8 cellular contexts compared by ENCODE assay signal in the genomic region with DNA sequence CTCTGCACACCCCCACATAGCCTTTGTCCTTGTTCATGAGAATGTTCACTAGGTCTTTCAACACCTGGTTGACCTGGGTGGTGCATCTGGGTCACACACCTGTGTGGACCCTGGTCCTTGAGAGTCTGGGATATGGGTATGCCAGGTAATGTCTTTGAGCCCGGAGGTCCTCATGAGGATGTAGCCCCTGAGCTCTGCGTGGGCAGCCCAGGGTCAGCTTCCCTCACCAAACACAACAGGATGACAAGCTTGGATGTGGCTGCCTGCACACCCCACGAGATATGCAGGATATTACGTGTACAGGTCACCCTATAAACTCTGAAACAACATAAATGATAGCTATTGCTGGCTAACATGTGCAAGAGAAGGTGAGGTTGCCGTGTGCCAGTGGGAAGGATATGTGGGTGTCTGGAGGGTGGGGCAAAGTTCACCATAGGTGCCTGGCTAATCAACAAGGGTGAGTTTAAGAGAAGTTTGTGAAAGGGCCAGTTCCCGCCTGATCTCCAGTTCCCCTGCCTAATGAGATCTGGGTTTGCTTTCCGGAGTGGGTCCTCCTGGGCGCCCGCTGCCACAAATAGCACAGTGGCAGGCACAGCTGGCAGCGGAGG. TPM values are rescaled to one million over a fixed set of nuclear protein-coding genes. Genes with fewer than 3 reads are reported as not detected.
DNase-seq lines count a peak whose midpoint lies in the region; ATAC-seq and TF ChIP-seq lines count a peak whose summit lies in the region.

No MANE protein-coding gene starts in this region.

- H3K27ac ChIP-seq in lower lobe of right lung = peak overlapping the region; percentile 87
- H3K27ac ChIP-seq in thymus (ENCODE audit: low read depth) = peak overlapping the region; percentile 68

- H3K4me3 ChIP-seq in astrocyte of the cerebellum (ENCODE audit: low read depth, low read length) (peak overlapping the region; percentile 51), lower lobe of right lung (peak overlapping the region; percentile 95), thymus (ENCODE audit: low read length) (peak overlapping the region; percentile 87)

- no peak for TF ChIP-seq CTCF in astrocyte of the cerebellum (IDR thresholded peaks at IDR 0.05; ENCODE audit: low read depth, low read length, missing control alignments)
- no peak for TF ChIP-seq CTCF in lower lobe of right lung (IDR thresholded peaks at IDR 0.05)

- H3K4me1 ChIP-seq in lower lobe of right lung (peaks cover 29% of the 10 kb centered on the region), thymus (ENCODE audit: control insufficient read depth, insufficient read depth, low read length) (peaks cover 14% of the 10 kb centered on the region)

- intact Hi-C loops in lower lobe of right lung (cut with DNase I) = no loop called here

- ATAC-seq in lower lobe of right lung (no peak), HG03432 (IDR thresholded peaks at IDR 0.05; ENCODE audit: unreplicated experiment) (no peak)

- WGBS in thymus = 24% methylated on average over 10 of the region's 10 CpGs

- no peaks in the 10 kb centered on the region for H3K9me3 ChIP-seq in lower lobe of right lung
- H3K9me3 ChIP-seq in thymus (ENCODE audit: control insufficient read depth) = no peaks in the 10 kb centered on the region

- peak; percentile 19 for DNase-seq in activated T-cell treated with anti-CD3 and anti-CD28 coated beads for 4 hours
- no peak for DNase-seq in activated T-cell treated with anti-CD3 and anti-CD28 coated beads, Interleukin-2, amount 50 U/mL, for 48 hours
- DNase-seq in astrocyte of the cerebellum (ENCODE audit: low read depth) = no peak
- no peak for DNase-seq in lower lobe of right lung
- DNase-seq in NCI-H2227 (lab: John Stamatoyannopoulos, UW; ENCODE audit: unreplicated experiment) = no peak
- DNase-seq in Kasumi-1 (lab: John Stamatoyannopoulos, UW) = no peak

- in situ Hi-C loops in astrocyte of the cerebellum (cut with HindIII; ENCODE audit: low sequenced_read_pairs) = loop anchor here (5.0 to 10.0 kb wide), 4 partner anchors 93 to 286 kb away; a partner anchor contains a TSS

- peaks cover 12% of the 10 kb centered on the region for H3K36me3 ChIP-seq in lower lobe of right lung
- peaks cover 6% of the 10 kb centered on the region for H3K36me3 ChIP-seq in thymus (ENCODE audit: control insufficient read depth, insufficient read depth)

- H3K27me3 ChIP-seq in lower lobe of right lung (ENCODE audit: low read depth) (no peaks in the 10 kb centered on the region), thymus (ENCODE audit: control insufficient read depth, insufficient read depth) (peaks cover 5% of the 10 kb centered on the region)

RNA-seq across cellular contexts. Expression of a gene that starts 1.3 kb away (rescaled TPM):
- total RNA-seq in lower lobe of right lung = 20.5 TPM
- 4.5 TPM for polyA plus RNA-seq in thymus
